In genomic region chr12:69196302-69197288, GRCh38 we compare ENCODE assay signal across 11 cellular contexts. TPM values are rescaled to one million over a fixed set of nuclear protein-coding genes. Genes with fewer than 3 reads are reported as not detected.
DNase-seq lines count a peak whose midpoint lies in the region; ATAC-seq, FAIRE-seq and TF ChIP-seq lines count a peak whose summit lies in the region.
"Had no signal": no experiment of that assay in that cellular context is flagged by ENCODE, and none has a peak within 500 bp of the region (broad histone marks: within the 10 kb centered on the region; RNA-seq: fewer than 3 reads in every experiment).

No MANE protein-coding gene starts in this region.

- DNase-seq in EL (peak; percentile 1), Karpas-422 (peak; percentile 74), K562 (ENCODE audit: extremely low read depth in 1 of 4, low spot score in 3 of 4) (peak in 3 of 4 experiments; percentile 12 to 34 (median 17)), lower lobe of right lung (no peak), DMS79 (lab: John Stamatoyannopoulos, UW) (no peak), GM20000 (ENCODE audit: low spot score) (no peak)
- DNase-seq: activated T-cell treated with anti-CD3 and anti-CD28 coated beads, Interleukin-2, amount 50 U/mL, for 72 hours; islet precursor cell; NCI-H1048; retina had no signal

- H3K4me1 ChIP-seq in Karpas-422 (ENCODE audit: low read length) (no peaks in the 10 kb centered on the region), K562 (replicated peaks in 1 of 2; ENCODE audit: control insufficient read depth in 2 of 2, insufficient read depth in 2 of 2, low read length in 2 of 2) (no peaks in the 10 kb centered on the region), lower lobe of right lung (no peaks in the 10 kb centered on the region)

- H3K79me2 ChIP-seq in Karpas-422 (ENCODE audit: low read length) (no peaks in the 10 kb centered on the region), K562 (ENCODE audit: control insufficient read depth, insufficient read depth, low read length) (no peaks in the 10 kb centered on the region)

- BruUV-seq in K562 (replicated peaks; lab: Mats Ljungman, UMichigan): no TSS peak

- H2AFZ ChIP-seq in Karpas-422 (ENCODE audit: low read length) (no peak overlapping the region), K562 (ENCODE audit: low read depth, low read length) (no peak overlapping the region)

- CTCF ChIA-PET in K562 (lab: Yijun Ruan, JAX; ENCODE audit: low intra/inter-chr PET ratio): no interaction called here

- H3K9me2 ChIP-seq in Karpas-422 (replicated peaks; ENCODE audit: insufficient read depth, low read length): no peaks in the 10 kb centered on the region

- peak; percentile 7 to 35; a peak in 2 of 4 replicates for TF ChIP-seq RAD21 in K562 (CRISPR knock-in tag; conservative IDR thresholded peaks at IDR 0.05 in 1 of 2, IDR thresholded peaks at IDR 0.05 in 1 of 2)

- H3K4me3 ChIP-seq in Karpas-422 (ENCODE audit: low read length) (no peak overlapping the region), K562 (no peak overlapping the region), lower lobe of right lung (no peak overlapping the region)

- H3K36me3 ChIP-seq in Karpas-422 (ENCODE audit: insufficient read depth, low read length): no peaks in the 10 kb centered on the region
- H3K36me3 ChIP-seq in K562 (ENCODE audit: control insufficient read depth, insufficient read depth, low read length): no peaks in the 10 kb centered on the region
- no peaks in the 10 kb centered on the region for H3K36me3 ChIP-seq in lower lobe of right lung

- no peak for TF ChIP-seq POLR2A in K562 (conservative IDR thresholded peaks at IDR 0.05)

- intact Hi-C loops in K562 (cut with micrococcal nuclease) (loop anchor here (1.0 kb wide), 1 partner anchor 42 kb away; no protein-coding TSS in a partner anchor), lower lobe of right lung (cut with DNase I) (no loop called here)

- H3K27ac ChIP-seq in Karpas-422 (ENCODE audit: low read length) (no peak overlapping the region), K562 (ENCODE audit: extremely low read depth, low read depth, low read length) (no peak overlapping the region), lower lobe of right lung (no peak overlapping the region)

- peak; percentile 78 for ATAC-seq in K562
- peak in 1 of 2 donors; percentile 64 for ATAC-seq in lower lobe of right lung
- ATAC-seq in HG03457 (IDR thresholded peaks at IDR 0.05; ENCODE audit: unreplicated experiment): no peak

- no peak overlapping the region for H3K9ac ChIP-seq in Karpas-422 (ENCODE audit: low read length)
- no peak overlapping the region for H3K9ac ChIP-seq in K562 (ENCODE audit: insufficient read depth in 1 of 2, low read depth in 2 of 2, low read length in 2 of 2)

- TF ChIP-seq EP300 in K562 (IDR thresholded peaks at IDR 0.05; ENCODE audit: low read length): no peak

- WGBS in K562 (ENCODE audit: insufficient coverage, low coverage, missing lambda C conversion rate): 4% methylated on average over 4 of the region's 4 CpGs

- H4K20me1 ChIP-seq in Karpas-422 (ENCODE audit: insufficient read depth, low read depth, low read length) (no peaks in the 10 kb centered on the region), K562 (replicated peaks; ENCODE audit: control insufficient read depth, insufficient read depth, low read length) (no peaks in the 10 kb centered on the region)

- FAIRE-seq in K562 (lab: Jason Lieb, UNC): no peak

- in situ Hi-C loops in K562 (cut with MboI): no loop called here

- H3K9me3 ChIP-seq in Karpas-422 (ENCODE audit: low read length): peaks cover 7% of the 10 kb centered on the region; the same call in 1 of the 2 replicates
- no peaks in the 10 kb centered on the region; the same call in 1 of the 2 replicates for H3K9me3 ChIP-seq in K562 (replicated peaks; ENCODE audit: control insufficient read depth, insufficient read depth, low read depth, low read length)
- peaks cover 29% of the 10 kb centered on the region for H3K9me3 ChIP-seq in lower lobe of right lung

- POLR2A ChIA-PET in K562 (lab: Yijun Ruan, JAX): no interaction called here

- TF ChIP-seq CTCF in K562 (IDR thresholded peaks at IDR 0.05 in 2 of 3, conservative IDR thresholded peaks at IDR 0.05 in 1 of 3; ENCODE audit: insufficient read depth in 2 of 3, low read depth in 1 of 3, low read length in 3 of 3) (peak; percentile 47 to 57 (median 53); a peak in 4 of 6 replicates), lower lobe of right lung (IDR thresholded peaks at IDR 0.05) (peak; percentile 43), GM20000 (IDR thresholded peaks at IDR 0.05; ENCODE audit: extremely low read depth, missing control alignments) (no peak)

- no peaks in the 10 kb centered on the region for H3K9me1 ChIP-seq in K562 (ENCODE audit: control insufficient read depth, insufficient read depth, low read length)

- no peak overlapping the region for H3K4me2 ChIP-seq in Karpas-422 (ENCODE audit: low read depth, low read length, poor library complexity, severe bottlenecking)
- no peak overlapping the region for H3K4me2 ChIP-seq in K562 (ENCODE audit: insufficient read depth, low read length)

- no peaks in the 10 kb centered on the region for H3K27me3 ChIP-seq in Karpas-422 (ENCODE audit: low read length)
- H3K27me3 ChIP-seq in K562 (ENCODE audit: control insufficient read depth in 2 of 2, insufficient read depth in 2 of 2, low read length in 2 of 2): peaks cover 0 to 2% of the 10 kb centered on the region in 2 experiments; a peak in 2 of 5 replicates
- no peaks in the 10 kb centered on the region for H3K27me3 ChIP-seq in lower lobe of right lung (ENCODE audit: low read depth)

TF ChIP-seq in K562, 482 proteins besides CTCF, POLR2A, EP300 and RAD21 (continues in another document):
- TF ChIP-seq CHD4 (IDR thresholded peaks at IDR 0.05; ENCODE audit: insufficient read depth, insufficient replicate concordance, low read depth, low read length, poor library complexity, severe bottlenecking) (no peak), ZNF695 (CRISPR knock-in tag; IDR thresholded peaks at IDR 0.05) (no peak), HDAC8 (tag; IDR thresholded peaks at IDR 0.05) (no peak), ZNF316 (IDR thresholded peaks at IDR 0.05) (no peak), GTF2A2 (tag; IDR thresholded peaks at IDR 0.05) (no peak), IFI16 (CRISPR knock-in tag; IDR thresholded peaks at IDR 0.05) (no peak), RFX7 (CRISPR knock-in tag; IDR thresholded peaks at IDR 0.05) (no peak), ARHGAP35 (IDR thresholded peaks at IDR 0.05; ENCODE audit: partially characterized antibody) (no peak), CTCFL (IDR thresholded peaks at IDR 0.05; ENCODE audit: borderline replicate concordance, insufficient read depth, low read depth, low read length, poor library complexity, severe bottlenecking) (peak; percentile 38)

RNA-seq across cellular contexts. Expression of gene CPSF6, which starts 42.8 kb away (rescaled TPM):
- 93.8 and 182 TPM in 2 replicates for total RNA-seq in Karpas-422 (2014; rRNA removed; shearing (Covaris generic); ENCODE audit: low replicate concordance)
- 73.9 and 190 TPM in 2 replicates for total RNA-seq in K562 (2011; cell fraction: chromatin; rRNA removed; ENCODE audit: low replicate concordance)
- 24.8 and 33.4 TPM in 2 replicates for total RNA-seq in K562 (2011; cell fraction: nucleolus; rRNA removed)
- total RNA-seq in K562 (2011; cell fraction: nucleoplasm; rRNA removed): 90.5 and 166 TPM in 2 replicates
- total RNA-seq in K562 (2014; rRNA removed) (77.4 and 101 TPM in 2 replicates), K562 (2014; rRNA removed; fragmentation: Illumina TruSeq; extraction: Trizol) (77.8 and 93.5 TPM in 2 replicates), K562 (2015; rRNA removed; fragmentation: Illumina TruSeq; extraction: Trizol) (78.0 and 85.3 TPM in 2 replicates), K562 (2021) (90.3 and 99.9 TPM in 2 replicates), lower lobe of right lung (59.1 TPM)
- polyA plus RNA-seq in K562 (2011; rRNA removed) (63.8 and 64.8 TPM in 2 replicates), K562 (2014; fragmentation: Illumina TruSeq; extraction: Trizol) (69.4 and 82.3 TPM in 2 replicates), K562 (2014; fragmentation: Nextera tagmentation; extraction: Ambion mirVana) (10 to 100 TPM; 34.3 to 50.4 TPM), K562 (2014; rRNA removed) (116 and 129 TPM in 2 replicates)
- polyA plus RNA-seq in K562 (2011; cell fraction: cytosol; rRNA removed): 40.6 and 64.1 TPM in 2 replicates
- 99.6 and 126 TPM in 2 replicates for polyA plus RNA-seq in K562 (2011; cell fraction: nucleus; rRNA removed)
- 67.1 and 167 TPM in 2 replicates for polyA plus RNA-seq in K562 (2012)
- polyA minus RNA-seq in K562 (2011; rRNA and poly(A)+ RNA removed): 109 and 129 TPM in 2 replicates
- polyA minus RNA-seq in K562 (2011; cell fraction: cytosol; rRNA and poly(A)+ RNA removed): 44.6 and 65.5 TPM in 2 replicates
- polyA minus RNA-seq in K562 (2011; cell fraction: nucleus; rRNA and poly(A)+ RNA removed): 79.0 and 120 TPM in 2 replicates

Comparison
In these comparisons a context has a peak if more than half of its experiments do, and no peak if none do; other contexts are left out.
1. DNase-seq: peak in EL (single experiment), Karpas-422 (single experiment) and K562 (3 of 4); none in lower lobe of right lung (single experiment), DMS79 (single experiment) and GM20000 (single experiment).